In the genomic region with DNA sequence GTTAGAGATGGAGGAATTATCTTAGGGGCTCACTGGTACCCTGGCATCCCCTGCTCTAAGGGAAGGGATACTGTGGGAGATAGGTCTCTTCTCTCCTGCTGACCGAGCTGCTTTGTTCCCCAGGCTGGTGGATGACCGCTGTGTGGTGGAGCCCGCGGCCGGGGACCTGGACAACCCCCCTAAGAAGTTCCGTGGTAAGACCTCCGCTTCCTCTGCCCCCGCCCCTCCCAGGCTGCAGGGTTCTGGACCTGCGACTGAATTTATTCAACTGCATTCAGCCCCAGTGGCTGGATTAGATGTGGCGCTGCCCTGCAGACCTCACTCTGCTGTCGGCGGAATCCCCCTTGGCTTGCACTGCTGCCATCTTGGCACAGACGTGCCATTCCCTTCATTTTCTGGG, we compare ENCODE assay signal across 19 cellular contexts.
"Had no signal": no experiment of that assay in that cellular context is flagged by ENCODE, and none has a peak within 500 bp of the region (broad histone marks: within the 10 kb centered on the region; RNA-seq: fewer than 3 reads in every experiment).

No MANE protein-coding gene starts in this region.

- DNase-seq: effector CD8-positive, alpha-beta T cell; gastrocnemius medialis; heart right ventricle; hypothalamus; islet precursor cell; mucosa of descending colon; naive thymus-derived CD8-positive, alpha-beta T cell; psoas muscle; retina; right lobe of liver; spleen; stimulated activated CD4-positive, alpha-beta T cell treated with anti-CD3 and anti-CD28 coated beads, Interleukin-15, amount 100 ng/mL, for 24 hours; stimulated activated CD4-positive, alpha-beta T cell treated with anti-CD3 and anti-CD28 coated beads, Interleukin-1b, Interleukin-23, amount 100 ng/mL, for 48 hours; stimulated activated CD4-positive, alpha-beta T cell treated with anti-CD3 and anti-CD28 coated beads, Interleukin-4, amount 100 ng/mL, for 4 hours; stimulated activated naive CD4-positive, alpha-beta T cell; stomach; substantia nigra; upper lobe of right lung had no signal

- H3K27me3 Mint-ChIP-seq: naive thymus-derived CD8-positive, alpha-beta T cell had no signal

- H3K9me3 Mint-ChIP-seq: naive thymus-derived CD8-positive, alpha-beta T cell had no signal

- H3K4me3 Mint-ChIP-seq: naive thymus-derived CD8-positive, alpha-beta T cell had no signal

- ATAC-seq: gastrocnemius medialis; left lung; mucosa of descending colon; naive thymus-derived CD8-positive, alpha-beta T cell; psoas muscle; right lobe of liver; upper lobe of right lung had no signal
